ENCODE assay signal across 11 cellular contexts in genomic region chr14:55123101-55123500, GRCh38. TPM values are rescaled to one million over a fixed set of nuclear protein-coding genes. Genes with fewer than 3 reads are reported as not detected.
DNase-seq lines count a peak whose midpoint lies in the region; ATAC-seq and TF ChIP-seq lines count a peak whose summit lies in the region.
"Had no signal": no experiment of that assay in that cellular context is flagged by ENCODE, and none has a peak within 500 bp of the region (broad histone marks: within the 10 kb centered on the region; RNA-seq: fewer than 3 reads in every experiment).

No MANE protein-coding gene starts in this region.

- peaks cover 70 to 82% of the 10 kb centered on the region in 2 donors for H3K4me1 ChIP-seq in duodenal mucosa (ENCODE audit: control insufficient read depth in 1 of 2, insufficient read depth in 2 of 2, low read length in 2 of 2)
- peaks cover 27% of the 10 kb centered on the region for H3K4me1 ChIP-seq in neural progenitor cell

- H3K4me2 ChIP-seq in neural progenitor cell: no peak overlapping the region

- no peaks in the 10 kb centered on the region for H3K79me2 ChIP-seq in neural progenitor cell (ENCODE audit: low read depth)

- POLR2A ChIA-PET in AG04449 (lab: Yijun Ruan, JAX): interaction anchor here (0.7 to 1.4 kb wide), 2 partner anchors 15 to 20 kb away, joined by 4 to 8 read pairs; no protein-coding TSS in a partner anchor

- H3K4me3 ChIP-seq in AG04449 (ENCODE audit: low read depth, low read length) (no peak overlapping the region; the same call in 1 of the 2 replicates), duodenal mucosa (ENCODE audit: low read depth in 1 of 2, low read length in 2 of 2) (peak overlapping the region; percentile 13 to 38), neural progenitor cell (no peak overlapping the region)

- H4K20me1 ChIP-seq in neural progenitor cell (ENCODE audit: low read depth): peaks cover under 1% of the 10 kb centered on the region

- no peak for ATAC-seq in HG02973 (IDR thresholded peaks at IDR 0.05; ENCODE audit: unreplicated experiment)
- ATAC-seq in HG03439 (IDR thresholded peaks at IDR 0.05; ENCODE audit: unreplicated experiment): no peak

- H3K36me3 ChIP-seq in duodenal mucosa (ENCODE audit: control insufficient read depth in 1 of 2, insufficient read depth in 2 of 2, low read length in 2 of 2) (no peaks in the 10 kb centered on the region), neural progenitor cell (no peaks in the 10 kb centered on the region)

- DNase-seq in AG04449 (ENCODE audit: low read depth, low spot score): peak; percentile 73
- peak; percentile 34 for DNase-seq in LoVo (ENCODE audit: low spot score)
- DNase-seq in neural progenitor cell (ENCODE audit: low spot score): no peak
- DNase-seq in activated effector memory CD4-positive, alpha-beta T cell treated with anti-CD3 and anti-CD28 coated beads, Interleukin-2, amount 50 U/mL, for 16 hours: no peak
- DNase-seq in cerebellar nuclear complex (lab: John Stamatoyannopoulos, UW): no peak
- DNase-seq: NCI-H1092 had no signal

- no peaks in the 10 kb centered on the region for H3K27me3 ChIP-seq in duodenal mucosa (ENCODE audit: control insufficient read depth in 1 of 2, insufficient read depth in 2 of 2, low read length in 2 of 2)
- H3K27me3 ChIP-seq in neural progenitor cell: peaks cover 17% of the 10 kb centered on the region

- H3K27ac ChIP-seq in duodenal mucosa (ENCODE audit: low read depth, low read length) (peak overlapping the region; percentile 63), neural progenitor cell (no peak overlapping the region)

- H3K27me3 Mint-ChIP-seq in neural progenitor cell (ENCODE audit: insufficient read depth, low read depth): peaks cover 18% of the 10 kb centered on the region

- H2AFZ ChIP-seq in neural progenitor cell (replicated peaks): no peak overlapping the region

- H3K27ac Mint-ChIP-seq in neural progenitor cell: peak overlapping the region; percentile 14
- H3K27ac Mint-ChIP-seq: T-helper 2 cell treated with Interferon-gamma antibody and Interleukin-4, amounts not matched to agents 5 μg/mL and 100 μg/mL, for 36 hours had no signal

- H3K4me3 Mint-ChIP-seq in neural progenitor cell: peak overlapping the region; percentile 37
- H3K4me3 Mint-ChIP-seq: neural crest cell; T-helper 2 cell treated with Interferon-gamma antibody and Interleukin-4, amounts not matched to agents 5 μg/mL and 100 μg/mL, for 36 hours had no signal

- peak overlapping the region; percentile 53 to 56 for H3K9ac ChIP-seq in duodenal mucosa (ENCODE audit: low read depth in 1 of 2, low read length in 2 of 2)
- H3K9ac ChIP-seq in neural progenitor cell: no peak overlapping the region

- no peaks in the 10 kb centered on the region for H3K9me3 Mint-ChIP-seq in neural progenitor cell
- H3K9me3 Mint-ChIP-seq: neural crest cell; T-helper 2 cell treated with Interferon-gamma antibody and Interleukin-4, amounts not matched to agents 5 μg/mL and 100 μg/mL, for 36 hours had no signal

- H3K36me3 Mint-ChIP-seq in neural progenitor cell: peaks cover 2% of the 10 kb centered on the region

- no peak for TF ChIP-seq CTCF in AG04449 (IDR thresholded peaks at IDR 0.05; ENCODE audit: insufficient read depth, low read length, missing control alignments)
- no peak for TF ChIP-seq CTCF in neural progenitor cell (IDR thresholded peaks at IDR 0.05)

- H3K4me1 Mint-ChIP-seq in neural progenitor cell: peaks cover 54% of the 10 kb centered on the region

- peaks cover 9% of the 10 kb centered on the region for H3F3A ChIP-seq in neural progenitor cell (ENCODE audit: low read depth)

- H3K9me3 ChIP-seq in duodenal mucosa (ENCODE audit: control insufficient read depth in 1 of 2, low read length in 2 of 2) (no peaks in the 10 kb centered on the region), neural progenitor cell (ENCODE audit: low read depth) (no peaks in the 10 kb centered on the region)

- CTCF ChIA-PET in AG04449 (lab: Yijun Ruan, JAX): interaction anchor here (1.0 to 1.7 kb wide), 5 partner anchors 9 to 35 kb away, joined by 3 to 5 read pairs (median 3); no protein-coding TSS in a partner anchor

RNA-seq across cellular contexts. Expression of gene LGALS3, which starts 6.0 kb away (rescaled TPM):
- 0.99 TPM in 1 of 2 replicates, not detected in the other for total RNA-seq in neural progenitor cell (ENCODE audit: low replicate concordance)

Comparison
In these comparisons a context has a peak if more than half of its experiments do, and no peak if none do; other contexts are left out.
1. DNase-seq: peak in AG04449 (single experiment) and LoVo (single experiment); none in neural progenitor cell (single experiment), activated effector memory CD4-positive, alpha-beta T cell treated with anti-CD3 and anti-CD28 coated beads, Interleukin-2, amount 50 U/mL, for 16 hours (single experiment) and cerebellar nuclear complex (0 of 2).
2. H3K4me3 ChIP-seq: peak in duodenal mucosa (2 of 2); none in AG04449 (single experiment) and neural progenitor cell (single experiment).